In the genomic region with DNA sequence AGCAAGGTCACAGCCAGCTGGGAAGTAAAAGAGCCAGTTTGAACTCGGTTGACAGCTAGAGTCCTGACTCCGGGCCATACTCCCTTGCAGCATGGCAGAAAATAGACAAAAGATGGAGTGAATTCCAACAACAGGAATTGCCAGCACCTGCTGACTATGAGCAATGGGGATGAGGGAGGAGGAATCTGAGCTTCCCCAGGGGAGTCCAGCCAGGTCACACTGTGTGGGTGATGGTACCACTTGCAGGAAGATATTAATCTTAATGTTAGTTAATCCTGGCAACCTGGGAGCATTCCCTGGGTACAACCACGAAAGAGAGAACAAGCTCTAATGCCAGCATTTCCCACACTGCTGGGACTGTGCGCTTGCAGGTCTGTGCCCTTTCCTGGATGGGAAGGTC, we compare ENCODE assay signal across 1 cellular context.
TF ChIP-seq lines count a peak whose summit lies in the region.

No MANE protein-coding gene starts in this region.

TF ChIP-seq in IMR-90, 13 proteins besides CTCF, POLR2A, EP300 and RAD21 (continued from another document):
- TF ChIP-seq, protein P1, sequence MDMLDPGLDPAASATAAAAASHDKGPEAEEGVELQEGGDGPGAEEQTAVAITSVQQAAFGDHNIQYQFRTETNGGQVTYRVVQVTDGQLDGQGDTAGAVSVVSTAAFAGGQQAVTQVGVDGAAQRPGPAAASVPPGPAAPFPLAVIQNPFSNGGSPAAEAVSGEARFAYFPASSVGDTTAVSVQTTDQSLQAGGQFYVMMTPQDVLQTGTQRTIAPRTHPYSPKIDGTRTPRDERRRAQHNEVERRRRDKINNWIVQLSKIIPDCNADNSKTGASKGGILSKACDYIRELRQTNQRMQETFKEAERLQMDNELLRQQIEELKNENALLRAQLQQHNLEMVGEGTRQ (IDR thresholded peaks at IDR 0.05; ENCODE audit: low read depth, low read length) = no peak
